Comparison of ENCODE assay signal across 2 cellular contexts in genomic region chr7:22793593-22794462, GRCh38.
TF ChIP-seq lines count a peak whose summit lies in the region.

No MANE protein-coding gene starts in this region.

TF ChIP-seq in IMR-90, 13 proteins besides CTCF, POLR2A, EP300 and RAD21:
- TF ChIP-seq MAFK (IDR thresholded peaks at IDR 0.05; ENCODE audit: low read depth, low read length) = peak; percentile 12; the same call in 1 of the 2 replicates
- TF ChIP-seq NFE2L2 (IDR thresholded peaks at IDR 0.05; ENCODE audit: low read depth, low read length) = no peak
- peak; percentile 34; the same call in 1 of the 2 replicates for TF ChIP-seq CEBPB (IDR thresholded peaks at IDR 0.05; ENCODE audit: low read depth, low read length)

TF ChIP-seq in H1, 55 proteins besides CTCF, POLR2A, EP300 and RAD21:
- TF ChIP-seq POLR2AphosphoS5 (IDR thresholded peaks at IDR 0.05; ENCODE audit: low read depth, low read length) (no peak), CREB1 (IDR thresholded peaks at IDR 0.05) (no peak)
